ENCODE assay signal across 11 cellular contexts in the genomic region with DNA sequence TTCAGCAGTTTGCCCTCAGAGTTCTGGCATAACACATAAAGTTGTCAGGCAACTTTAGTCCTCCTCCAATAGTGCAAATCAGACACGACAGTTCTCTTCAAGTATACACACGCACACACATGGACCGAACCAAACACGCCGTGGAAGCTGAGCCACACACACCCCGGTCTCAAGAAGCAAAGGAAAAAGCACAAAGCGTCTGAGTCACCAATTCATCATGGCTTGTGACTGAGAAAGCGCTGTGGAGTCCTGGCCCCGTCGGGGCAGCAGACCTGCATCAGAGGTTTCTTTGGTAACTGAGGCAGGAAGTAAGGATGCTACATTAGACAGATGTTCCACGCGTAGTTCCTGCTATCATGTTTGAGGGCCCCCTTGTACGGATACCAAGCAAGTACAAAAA.
DNase-seq lines count a peak whose midpoint lies in the region; ATAC-seq and TF ChIP-seq lines count a peak whose summit lies in the region.
"Had no signal": no experiment of that assay in that cellular context is flagged by ENCODE, and none has a peak within 500 bp of the region (broad histone marks: within the 10 kb centered on the region; RNA-seq: fewer than 3 reads in every experiment).

No MANE protein-coding gene starts in this region.

- peaks cover 51% of the 10 kb centered on the region for H3K79me2 ChIP-seq in Karpas-422 (ENCODE audit: low read length)

- no peaks in the 10 kb centered on the region for H3K9me2 ChIP-seq in Karpas-422 (replicated peaks; ENCODE audit: insufficient read depth, low read length)

- TF ChIP-seq CTCF in heart left ventricle (IDR thresholded peaks at IDR 0.05) (no peak), tibial artery (IDR thresholded peaks at IDR 0.05) (no peak)

- no peaks in the 10 kb centered on the region for H3K9me3 ChIP-seq in heart left ventricle
- no peaks in the 10 kb centered on the region for H3K9me3 ChIP-seq in tibial artery
- no peaks in the 10 kb centered on the region for H3K9me3 ChIP-seq in Karpas-422 (ENCODE audit: low read length)

- H3K4me3 ChIP-seq in heart left ventricle: no peak overlapping the region
- no peak overlapping the region for H3K4me3 ChIP-seq in tibial artery
- no peak overlapping the region for H3K4me3 ChIP-seq in Karpas-422 (ENCODE audit: low read length)
- H3K4me3 ChIP-seq: GM23338 had no signal

- H3K4me1 ChIP-seq in heart left ventricle: peaks cover 15 to 98% (median 82%) of the 10 kb centered on the region in 12 donors
- peaks cover 5 to 95% (median 78%) of the 10 kb centered on the region in 4 donors for H3K4me1 ChIP-seq in tibial artery
- peaks cover 7% of the 10 kb centered on the region; the same call in 1 of the 2 replicates for H3K4me1 ChIP-seq in Karpas-422 (ENCODE audit: low read length)

- no peak overlapping the region for H3K9ac ChIP-seq in Karpas-422 (ENCODE audit: low read length)

- H3K27ac ChIP-seq in heart left ventricle: peak overlapping the region in 10 of 12 donors; percentile 5 to 78 (median 54)
- peak overlapping the region; percentile 83 to 85 for H3K27ac ChIP-seq in tibial artery
- H3K27ac ChIP-seq in Karpas-422 (ENCODE audit: low read length): no peak overlapping the region

- TF ChIP-seq POLR2A in heart left ventricle (IDR thresholded peaks at IDR 0.05): no peak

- WGBS in heart left ventricle, 4 donors: 71 to 80% (median 79%) methylated on average over 13 of the region's 13 CpGs

- DNase-seq in heart left ventricle: peak in 1 of 5 donors; percentile 28
- no peak for DNase-seq in Right ventricle myocardium inferior (ENCODE audit: missing footprints)
- DNase-seq in amniotic stem cell (lab: John Stamatoyannopoulos, UW): peak; percentile 59
- peak; percentile 55 for DNase-seq in islet precursor cell
- DNase-seq in tibial artery: peak in 1 of 2 donors; percentile 75
- no peak for DNase-seq in NCI-H2107 (lab: John Stamatoyannopoulos, UW)
- no peak for DNase-seq in Karpas-422
- DNase-seq: DND-41, NCI-H2029 treated with DMSO at 0.1 percent for 48 hours had no signal

- H3K27me3 ChIP-seq in heart left ventricle: no peaks in the 10 kb centered on the region
- no peaks in the 10 kb centered on the region for H3K27me3 ChIP-seq in tibial artery
- H3K27me3 ChIP-seq in Karpas-422 (ENCODE audit: low read length): no peaks in the 10 kb centered on the region

- H3K36me3 ChIP-seq in heart left ventricle (peaks cover 0 to 61% (median 39%) of the 10 kb centered on the region in 9 donors), tibial artery (peaks cover 10 to 47% (median 34%) of the 10 kb centered on the region in 3 donors), Karpas-422 (ENCODE audit: insufficient read depth, low read length) (peaks cover 23% of the 10 kb centered on the region)

- no peak overlapping the region for H2AFZ ChIP-seq in Karpas-422 (ENCODE audit: low read length)
- H2AFZ ChIP-seq: GM23338 had no signal

- intact Hi-C loops in heart left ventricle (cut with DNase I): loop anchor here in 2 of 10 donors (5.0 to 10.0 kb wide), 2 partner anchors 84 to 173 kb away; a partner anchor contains a TSS
- intact Hi-C loops in Right ventricle myocardium inferior (cut with DNase I): no loop called here
- intact Hi-C loops in tibial artery (cut with DNase I; ENCODE audit: low total_unique reads): no loop called here

- H4K20me1 ChIP-seq in Karpas-422 (ENCODE audit: insufficient read depth, low read depth, low read length): peaks cover 32% of the 10 kb centered on the region

- ATAC-seq in heart left ventricle (peak in 1 of 4 donors; percentile 6), Right ventricle myocardium inferior (no peak), HG03342 (IDR thresholded peaks at IDR 0.05; ENCODE audit: unreplicated experiment) (no peak)
- ATAC-seq: GM23338 had no signal

- no peak overlapping the region for H3K4me2 ChIP-seq in Karpas-422 (ENCODE audit: low read depth, low read length, poor library complexity, severe bottlenecking)
- H3K4me2 ChIP-seq: GM23338 had no signal

Comparison
In these comparisons a context has a peak if more than half of its experiments do, and no peak if none do; other contexts are left out.
1. DNase-seq: peak in amniotic stem cell (single experiment) and islet precursor cell (single experiment); none in Right ventricle myocardium inferior (single experiment), NCI-H2107 (single experiment) and Karpas-422 (single experiment).